In genomic region chr16:53519417-53520091, GRCh38 we compare ENCODE assay signal across 12 cellular contexts. TPM values are rescaled to one million over a fixed set of nuclear protein-coding genes. Genes with fewer than 3 reads are reported as not detected.
DNase-seq lines count a peak whose midpoint lies in the region; ATAC-seq and TF ChIP-seq lines count a peak whose summit lies in the region.
"Had no signal": no experiment of that assay in that cellular context is flagged by ENCODE, and none has a peak within 500 bp of the region (broad histone marks: within the 10 kb centered on the region; RNA-seq: fewer than 3 reads in every experiment).

No MANE protein-coding gene starts in this region.

- intact Hi-C loops in posterior cingulate gyrus (cut with DNase I), result no loop called here

- DNase-seq in GM23338 (ENCODE audit: low spot score) (no peak), naive B cell (no peak), NCI-H128 (lab: John Stamatoyannopoulos, UW; ENCODE audit: unreplicated experiment) (no peak), HEK293T (ENCODE audit: extremely low spot score) (no peak), posterior cingulate gyrus (no peak)
- DNase-seq: COR-L47, Karpas-422, NCI-H446 treated with DMSO at 0.1 percent for 48 hours had no signal

- H3K9me3 Mint-ChIP-seq in GM23338, result peaks cover 7% of the 10 kb centered on the region; the same call in 2 of the 3 replicates
- peaks cover 0 to 3% (median under 1%) of the 10 kb centered on the region in 7 donors for H3K9me3 Mint-ChIP-seq in naive B cell

- peaks cover 95% of the 10 kb centered on the region for H3K4me1 ChIP-seq in BLaER1
- H3K4me1 ChIP-seq in GM23338 (ENCODE audit: insufficient read depth), result no peaks in the 10 kb centered on the region
- H3K4me1 ChIP-seq: prostate gland had no signal

- H3K27me3 Mint-ChIP-seq in GM23338 (ENCODE audit: insufficient read depth, low read depth, poor library complexity), result peaks cover 2% of the 10 kb centered on the region
- no peaks in the 10 kb centered on the region for H3K27me3 Mint-ChIP-seq in naive B cell

- no peaks in the 10 kb centered on the region for H3F3A ChIP-seq in GM23338 (replicated peaks; ENCODE audit: low read depth)

- H3K27ac ChIP-seq in BLaER1 (peak overlapping the region; percentile 92), GM23338 (ENCODE audit: low read depth) (no peak overlapping the region), angular gyrus (ENCODE audit: low read depth, low read length) (peak overlapping the region; percentile 67)

- no peaks in the 10 kb centered on the region for H3K9me2 ChIP-seq in GM23338 (ENCODE audit: insufficient read depth)

- no peak for ATAC-seq in GM23338
- no peak for ATAC-seq in naive B cell (ENCODE audit: low read depth in 2 of 2)
- ATAC-seq in HG02970 (IDR thresholded peaks at IDR 0.05; ENCODE audit: low FRiP score, unreplicated experiment), result no peak

- H3K9me3 ChIP-seq in BLaER1, result peaks cover 12% of the 10 kb centered on the region
- H3K9me3 ChIP-seq: prostate gland had no signal

- CTCF ChIA-PET in HEK293T (lab: Yijun Ruan, JAX), result interaction anchor here (1.0 kb wide), 1 partner anchor 9 kb away, joined by 6 read pairs; no protein-coding TSS in a partner anchor

- TF ChIP-seq CTCF in GM23338 (conservative IDR thresholded peaks at IDR 0.05; ENCODE audit: low read depth in 2 of 2), result no peak

- H3K9ac ChIP-seq in BLaER1, result peak overlapping the region; percentile 75

- peak overlapping the region; percentile 96 for H3K4me2 ChIP-seq in BLaER1
- H3K4me2 ChIP-seq in GM23338, result no peak overlapping the region

- POLR2A ChIA-PET in HEK293T (lab: Yijun Ruan, JAX), result no interaction called here

- H3K36me3 Mint-ChIP-seq in GM23338 (ENCODE audit: low read depth) (no peaks in the 10 kb centered on the region), naive B cell (peaks cover 0 to 6% of the 10 kb centered on the region in 2 donors)

- H3K27me3 ChIP-seq in BLaER1 (no peaks in the 10 kb centered on the region), GM23338 (ENCODE audit: insufficient read depth) (no peaks in the 10 kb centered on the region)

- H3K36me3 ChIP-seq in BLaER1, result no peaks in the 10 kb centered on the region
- H3K36me3 ChIP-seq in GM23338 (ENCODE audit: insufficient read depth), result no peaks in the 10 kb centered on the region
- H3K36me3 ChIP-seq: prostate gland had no signal

- no peak overlapping the region for H3K4me3 Mint-ChIP-seq in GM23338
- H3K4me3 Mint-ChIP-seq in naive B cell, result peak overlapping the region; percentile 74 to 92 (median 80)

- H3K4me3 ChIP-seq in BLaER1, result peak overlapping the region; percentile 47
- no peak overlapping the region for H3K4me3 ChIP-seq in GM23338
- H3K4me3 ChIP-seq: prostate gland had no signal

- H3K4me1 Mint-ChIP-seq in GM23338 (no peaks in the 10 kb centered on the region), naive B cell (peaks cover 51 to 69% (median 55%) of the 10 kb centered on the region in 3 donors)

- H3K79me2 ChIP-seq in GM23338 (replicated peaks; ENCODE audit: insufficient read depth), result no peaks in the 10 kb centered on the region

- peak overlapping the region; percentile 10; the same call in 1 of the 2 replicates for H2AFZ ChIP-seq in GM23338

- H3K27ac Mint-ChIP-seq in GM23338 (no peak overlapping the region), naive B cell (peak overlapping the region; percentile 92 to 100 (median 98))

- H4K20me1 ChIP-seq in BLaER1, result no peaks in the 10 kb centered on the region
- no peaks in the 10 kb centered on the region for H4K20me1 ChIP-seq in GM23338 (replicated peaks; ENCODE audit: insufficient read depth)

TF ChIP-seq in GM23338, 12 proteins besides CTCF, POLR2A, EP300 and RAD21 (continues in another document):
- TF ChIP-seq NANOG (IDR thresholded peaks at IDR 0.05; ENCODE audit: borderline replicate concordance) (no peak), EZH2phosphoT487 (IDR thresholded peaks at IDR 0.05; ENCODE audit: unreplicated experiment) (no peak), CREB1 (CRISPR knock-in tag; IDR thresholded peaks at IDR 0.05; ENCODE audit: low read depth) (no peak), ETS1 (IDR thresholded peaks at IDR 0.05) (no peak), JUNB (IDR thresholded peaks at IDR 0.05; ENCODE audit: unreplicated experiment) (no peak), ZNF114 (CRISPR knock-in tag; IDR thresholded peaks at IDR 0.05) (no peak)
- TF ChIP-seq, protein P1, sequence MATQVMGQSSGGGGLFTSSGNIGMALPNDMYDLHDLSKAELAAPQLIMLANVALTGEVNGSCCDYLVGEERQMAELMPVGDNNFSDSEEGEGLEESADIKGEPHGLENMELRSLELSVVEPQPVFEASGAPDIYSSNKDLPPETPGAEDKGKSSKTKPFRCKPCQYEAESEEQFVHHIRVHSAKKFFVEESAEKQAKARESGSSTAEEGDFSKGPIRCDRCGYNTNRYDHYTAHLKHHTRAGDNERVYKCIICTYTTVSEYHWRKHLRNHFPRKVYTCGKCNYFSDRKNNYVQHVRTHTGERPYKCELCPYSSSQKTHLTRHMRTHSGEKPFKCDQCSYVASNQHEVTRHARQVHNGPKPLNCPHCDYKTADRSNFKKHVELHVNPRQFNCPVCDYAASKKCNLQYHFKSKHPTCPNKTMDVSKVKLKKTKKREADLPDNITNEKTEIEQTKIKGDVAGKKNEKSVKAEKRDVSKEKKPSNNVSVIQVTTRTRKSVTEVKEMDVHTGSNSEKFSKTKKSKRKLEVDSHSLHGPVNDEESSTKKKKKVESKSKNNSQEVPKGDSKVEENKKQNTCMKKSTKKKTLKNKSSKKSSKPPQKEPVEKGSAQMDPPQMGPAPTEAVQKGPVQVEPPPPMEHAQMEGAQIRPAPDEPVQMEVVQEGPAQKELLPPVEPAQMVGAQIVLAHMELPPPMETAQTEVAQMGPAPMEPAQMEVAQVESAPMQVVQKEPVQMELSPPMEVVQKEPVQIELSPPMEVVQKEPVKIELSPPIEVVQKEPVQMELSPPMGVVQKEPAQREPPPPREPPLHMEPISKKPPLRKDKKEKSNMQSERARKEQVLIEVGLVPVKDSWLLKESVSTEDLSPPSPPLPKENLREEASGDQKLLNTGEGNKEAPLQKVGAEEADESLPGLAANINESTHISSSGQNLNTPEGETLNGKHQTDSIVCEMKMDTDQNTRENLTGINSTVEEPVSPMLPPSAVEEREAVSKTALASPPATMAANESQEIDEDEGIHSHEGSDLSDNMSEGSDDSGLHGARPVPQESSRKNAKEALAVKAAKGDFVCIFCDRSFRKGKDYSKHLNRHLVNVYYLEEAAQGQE (IDR thresholded peaks at IDR 0.05; ENCODE audit: unreplicated experiment), result no peak

TF ChIP-seq in HEK293T, 16 proteins besides CTCF, POLR2A, EP300 and RAD21:
- no peak for TF ChIP-seq SP1 (IDR thresholded peaks at IDR 0.05)
- TF ChIP-seq CTBP1 (IDR thresholded peaks at IDR 0.05; ENCODE audit: borderline replicate concordance), result no peak
- no peak for TF ChIP-seq FOXA1 (IDR thresholded peaks at IDR 0.05)
- no peak for TF ChIP-seq HDGF (IDR thresholded peaks at IDR 0.05; ENCODE audit: borderline replicate concordance)
- no peak for TF ChIP-seq SUZ12 (IDR thresholded peaks at IDR 0.05)
- no peak for TF ChIP-seq LEF1 (IDR thresholded peaks at IDR 0.05; ENCODE audit: borderline replicate concordance)
- TF ChIP-seq FOXK2 (IDR thresholded peaks at IDR 0.05), result no peak
- no peak for TF ChIP-seq ARNT (IDR thresholded peaks at IDR 0.05)
- no peak for TF ChIP-seq FOXM1 (IDR thresholded peaks at IDR 0.05; ENCODE audit: borderline replicate concordance)
- TF ChIP-seq ZNF384 (IDR thresholded peaks at IDR 0.05), result no peak
- TF ChIP-seq L3MBTL2 (conservative IDR thresholded peaks at IDR 0.05), result no peak

RNA-seq across cellular contexts. Expression of gene AKTIP, which starts 16.5 kb away (rescaled TPM):
- total RNA-seq in GM23338 (2014; rRNA removed; shearing (Covaris generic)), result 14.7 and 21.6 TPM in 2 replicates
- polyA plus RNA-seq in GM23338 (2016; fragmentation: Nextera tagmentation; extraction: Ambion mirVana), result 15.2 and 17.3 TPM in 2 replicates
- polyA plus RNA-seq in naive B cell (ENCODE audit: low read depth in 6 of 6), result 10 to 100 TPM; 11.6 to 17.9 (median 13.8) TPM
